Comparison of ENCODE assay signal across 24 cellular contexts in the genomic region with DNA sequence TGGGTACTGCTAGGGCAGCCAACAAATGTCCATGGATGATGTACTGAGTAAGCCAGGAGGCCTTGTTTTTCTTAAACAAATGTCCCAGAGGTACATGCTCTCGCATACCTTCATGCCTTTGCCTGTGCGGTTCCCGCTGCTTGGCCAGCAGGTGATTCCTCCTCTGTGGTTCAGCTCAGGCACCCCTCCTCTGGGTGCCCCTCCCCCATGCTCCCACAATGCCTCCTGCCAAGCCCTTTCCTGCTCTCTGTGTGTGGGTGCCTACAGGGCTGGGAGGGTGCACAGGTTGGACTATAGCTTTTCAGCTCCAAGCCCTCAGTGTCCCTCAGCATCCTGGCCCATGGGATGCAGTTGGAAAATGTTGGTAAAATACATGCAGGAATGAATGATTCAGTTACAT. TPM values are rescaled to one million over a fixed set of nuclear protein-coding genes. Genes with fewer than 3 reads are reported as not detected.
A peak's percentile ranks its signal among the peaks of the same experiment; 100 is the strongest.
DNase-seq lines count a peak whose midpoint lies in the region; ATAC-seq and TF ChIP-seq lines count a peak whose summit lies in the region.
"Had no signal": no experiment of that assay in that cellular context is flagged by ENCODE, and none has a peak within 500 bp of the region (broad histone marks: within the 10 kb centered on the region; RNA-seq: fewer than 3 reads in every experiment).

No MANE protein-coding gene starts in this region.

- POLR2A ChIA-PET in activated CD4-positive, alpha-beta T cell treated with anti-CD3 and anti-CD28 coated beads, Interleukin-2, amount 10 ng/mL, durations not matched to agents 7 days and 5 days (lab: Charles Lee) = no interaction called here
- POLR2A ChIA-PET in activated CD4-positive, alpha-beta memory T cell treated with anti-CD3 and anti-CD28 coated beads for 36 hours (lab: Charles Lee) = interaction anchor here (1.3 to 15.8 kb wide), 3 partner anchors 10 to 47 kb away, joined by 5 to 447 read pairs (median 6); a partner anchor contains a TSS

- no peak for ATAC-seq in GM21526 (IDR thresholded peaks at IDR 0.05; ENCODE audit: low FRiP score, unreplicated experiment)
- no peak for ATAC-seq in left colon
- ATAC-seq: A549; body of pancreas; naive thymus-derived CD8-positive, alpha-beta T cell had no signal

- H3K4me3 Mint-ChIP-seq in activated CD4-positive, alpha-beta T cell treated with anti-CD3 and anti-CD28 coated beads, Interleukin-2, amount 10 ng/mL, durations not matched to agents 7 days and 5 days = no peak overlapping the region
- peak overlapping the region; percentile 83 for H3K4me3 Mint-ChIP-seq in activated CD4-positive, alpha-beta memory T cell treated with anti-CD3 and anti-CD28 coated beads for 36 hours
- H3K4me3 Mint-ChIP-seq: activated naive CD8-positive, alpha-beta T cell; H9; naive thymus-derived CD8-positive, alpha-beta T cell had no signal

- DNase-seq in activated CD4-positive, alpha-beta T cell treated with anti-CD3 and anti-CD28 coated beads, Interleukin-2, amount 10 ng/mL, durations not matched to agents 7 days and 5 days = no peak
- no peak for DNase-seq in activated CD4-positive, alpha-beta T cell treated with anti-CD3 and anti-CD28 coated beads for 48 hours
- DNase-seq in activated CD4-positive, alpha-beta memory T cell treated with anti-CD3 and anti-CD28 coated beads for 36 hours = no peak
- no peak for DNase-seq in dorsolateral prefrontal cortex
- DNase-seq in left colon = no peak
- DNase-seq: activated CD4-positive, CD25-positive, alpha-beta regulatory T cell; body of pancreas; DMS 273 treated with DMSO at 0.1 percent for 48 hours; GDM1; hippocampal formation; naive thymus-derived CD8-positive, alpha-beta T cell; NCI-H1417 treated with DMSO at 0.1 percent for 48 hours; SIG-M5; stimulated activated CD4-positive, alpha-beta T cell treated with anti-CD3 and anti-CD28 coated beads, Interleukin-4, amount 100 ng/mL, for 24 hours had no signal

- peaks cover 48% of the 10 kb centered on the region for H3K4me1 ChIP-seq in muscle layer of colon (ENCODE audit: insufficient read depth, low read length)
- H3K4me1 ChIP-seq: A549 had no signal

- CTCF ChIA-PET in activated CD4-positive, alpha-beta T cell treated with anti-CD3 and anti-CD28 coated beads, Interleukin-2, amount 10 ng/mL, durations not matched to agents 7 days and 5 days (lab: Charles Lee) = interaction anchor here (0.8 to 5.7 kb wide), 4 partner anchors 10 to 59 kb away, joined by 3 to 54 read pairs (median 9); no protein-coding TSS in a partner anchor
- CTCF ChIA-PET in activated CD4-positive, alpha-beta memory T cell treated with anti-CD3 and anti-CD28 coated beads for 36 hours (lab: Charles Lee) = interaction anchor here (0.7 to 19.1 kb wide), 11 partner anchors 10 to 176 kb away, joined by 3 to 318 read pairs (median 4); no protein-coding TSS in a partner anchor

- H3K9me3 Mint-ChIP-seq in activated CD4-positive, alpha-beta T cell treated with anti-CD3 and anti-CD28 coated beads, Interleukin-2, amount 10 ng/mL, durations not matched to agents 7 days and 5 days = no peaks in the 10 kb centered on the region
- no peaks in the 10 kb centered on the region for H3K9me3 Mint-ChIP-seq in activated CD4-positive, alpha-beta memory T cell treated with anti-CD3 and anti-CD28 coated beads for 36 hours
- H3K9me3 Mint-ChIP-seq: H9; memory B cell; naive thymus-derived CD8-positive, alpha-beta T cell had no signal

- H3K9ac ChIP-seq in muscle layer of colon (ENCODE audit: low read length) = no peak overlapping the region

- peaks cover 75% of the 10 kb centered on the region for H3K36me3 ChIP-seq in muscle layer of colon (ENCODE audit: insufficient read depth, low read length)

- no peaks in the 10 kb centered on the region for H3K27me3 Mint-ChIP-seq in activated CD4-positive, alpha-beta T cell treated with anti-CD3 and anti-CD28 coated beads, Interleukin-2, amount 10 ng/mL, durations not matched to agents 7 days and 5 days
- H3K27me3 Mint-ChIP-seq in activated CD4-positive, alpha-beta memory T cell treated with anti-CD3 and anti-CD28 coated beads for 36 hours = no peaks in the 10 kb centered on the region
- H3K27me3 Mint-ChIP-seq: activated naive CD8-positive, alpha-beta T cell; memory B cell had no signal

- intact Hi-C loops in activated CD4-positive, alpha-beta memory T cell treated with anti-CD3 and anti-CD28 coated beads for 36 hours (cut with micrococcal nuclease) = loop anchor here (10.0 kb wide), 1 partner anchor 748 kb away; a partner anchor contains a TSS
- intact Hi-C loops in dorsolateral prefrontal cortex (cut with DNase I) = no loop called here
- intact Hi-C loops in left colon (cut with DNase I, micrococcal nuclease) = no loop called here

- H3K9me3 ChIP-seq in muscle layer of colon (ENCODE audit: low read length) = no peaks in the 10 kb centered on the region
- H3K9me3 ChIP-seq: A549, body of pancreas had no signal

- H3K36me3 Mint-ChIP-seq in activated CD4-positive, alpha-beta T cell treated with anti-CD3 and anti-CD28 coated beads, Interleukin-2, amount 10 ng/mL, durations not matched to agents 7 days and 5 days (ENCODE audit: low read depth) = peaks cover 27% of the 10 kb centered on the region
- H3K36me3 Mint-ChIP-seq in activated CD4-positive, alpha-beta memory T cell treated with anti-CD3 and anti-CD28 coated beads for 36 hours = peaks cover 54% of the 10 kb centered on the region
- H3K36me3 Mint-ChIP-seq: naive thymus-derived CD8-positive, alpha-beta T cell had no signal

- peaks cover 69% of the 10 kb centered on the region for H3K4me1 Mint-ChIP-seq in activated CD4-positive, alpha-beta T cell treated with anti-CD3 and anti-CD28 coated beads, Interleukin-2, amount 10 ng/mL, durations not matched to agents 7 days and 5 days
- peaks cover 74% of the 10 kb centered on the region for H3K4me1 Mint-ChIP-seq in activated CD4-positive, alpha-beta memory T cell treated with anti-CD3 and anti-CD28 coated beads for 36 hours (ENCODE audit: low read depth)

- H3K27ac ChIP-seq in muscle layer of colon (ENCODE audit: low read depth, low read length) = peak overlapping the region; percentile 56
- no peak overlapping the region for H3K27ac ChIP-seq in dorsolateral prefrontal cortex
- H3K27ac ChIP-seq: A549, body of pancreas, C4-2B had no signal

- H3K4me3 ChIP-seq in GM12875 (ENCODE audit: low read depth, low read length) (peak overlapping the region; percentile 5), muscle layer of colon (ENCODE audit: low read depth in 1 of 2, low read length in 2 of 2) (no peak overlapping the region), dorsolateral prefrontal cortex (no peak overlapping the region)
- H3K4me3 ChIP-seq: A549, body of pancreas had no signal

- no peak for TF ChIP-seq CTCF in GM12875 (IDR thresholded peaks at IDR 0.05; ENCODE audit: borderline replicate concordance, insufficient read depth, low read depth, low read length)
- no peak for TF ChIP-seq CTCF in dorsolateral prefrontal cortex (IDR thresholded peaks at IDR 0.05 in 54 of 56, conservative IDR thresholded peaks at IDR 0.05 in 2 of 56; ENCODE audit: low read depth in 1 of 56, partially characterized antibody in 56 of 56)

- H3K27me3 ChIP-seq in muscle layer of colon (ENCODE audit: control insufficient read depth in 1 of 2, insufficient read depth in 2 of 2, low read length in 2 of 2) (no peaks in the 10 kb centered on the region), dorsolateral prefrontal cortex (no peaks in the 10 kb centered on the region)
- H3K27me3 ChIP-seq: body of pancreas had no signal

- H3K27ac Mint-ChIP-seq in activated CD4-positive, alpha-beta T cell treated with anti-CD3 and anti-CD28 coated beads, Interleukin-2, amount 10 ng/mL, durations not matched to agents 7 days and 5 days = peak overlapping the region; percentile 73
- peak overlapping the region; percentile 70 for H3K27ac Mint-ChIP-seq in activated CD4-positive, alpha-beta memory T cell treated with anti-CD3 and anti-CD28 coated beads for 36 hours
- H3K27ac Mint-ChIP-seq: activated naive CD8-positive, alpha-beta T cell; memory B cell had no signal

RNA-seq across cellular contexts. Expression of a gene that starts 23.5 kb away (rescaled TPM):
- total RNA-seq in activated CD4-positive, alpha-beta T cell treated with anti-CD3 and anti-CD28 coated beads, Interleukin-2, amount 10 ng/mL, durations not matched to agents 7 days and 5 days = 10 to 100 TPM; 20.7 to 21.1 TPM
- total RNA-seq in activated CD4-positive, alpha-beta memory T cell treated with anti-CD3 and anti-CD28 coated beads for 36 hours = 10 to 100 TPM; 40.6 to 44.6 TPM
- total RNA-seq in dorsolateral prefrontal cortex = 10 to 100 TPM in 40 of 120 experiments, 1 to 10 TPM in 80; 1.7 to 20.6 (median 8.5) TPM
- total RNA-seq in left colon = 10 to 100 TPM in 1 of 2 donors, 1 to 10 TPM in 1; 1.5 to 13.7 TPM
- total RNA-seq: endothelial cell of umbilical vein had no signal

RNA-seq across cellular contexts. Expression of a gene that starts 25.7 kb away (rescaled TPM):
- not detected for total RNA-seq in activated CD4-positive, alpha-beta T cell treated with anti-CD3 and anti-CD28 coated beads, Interleukin-2, amount 10 ng/mL, durations not matched to agents 7 days and 5 days
- total RNA-seq in activated CD4-positive, alpha-beta memory T cell treated with anti-CD3 and anti-CD28 coated beads for 36 hours = not detected
- 10 to 100 TPM in 14 of 120 experiments, 1 to 10 TPM in 106; 1.8 to 18.0 (median 6.0) TPM for total RNA-seq in dorsolateral prefrontal cortex
- total RNA-seq in left colon = not detected
- total RNA-seq: body of pancreas; endothelial cell of umbilical vein; fibroblast of villous mesenchyme; H9; naive thymus-derived CD8-positive, alpha-beta T cell had no signal

RNA-seq across cellular contexts. Expression of a gene that starts 44.3 kb away (rescaled TPM):
- not detected for total RNA-seq in activated CD4-positive, alpha-beta T cell treated with anti-CD3 and anti-CD28 coated beads, Interleukin-2, amount 10 ng/mL, durations not matched to agents 7 days and 5 days
- total RNA-seq in activated CD4-positive, alpha-beta memory T cell treated with anti-CD3 and anti-CD28 coated beads for 36 hours = under 1 TPM; 0.44 to 0.69 TPM
- total RNA-seq in dorsolateral prefrontal cortex = under 1 TPM in 2 of 120 experiments, not detected in 118; 0.38 to 0.95 TPM
- not detected for total RNA-seq in left colon
- total RNA-seq: body of pancreas; endothelial cell of umbilical vein; fibroblast of villous mesenchyme; H9; naive thymus-derived CD8-positive, alpha-beta T cell had no signal
